ENCODE assay signal across 9 cellular contexts in genomic region chr20:57464642-57465211, GRCh38.
DNase-seq lines count a peak whose midpoint lies in the region; TF ChIP-seq lines count a peak whose summit lies in the region.
"Had no signal": no experiment of that assay in that cellular context is flagged by ENCODE, and none has a peak within 500 bp of the region (broad histone marks: within the 10 kb centered on the region; RNA-seq: fewer than 3 reads in every experiment).

No MANE protein-coding gene starts in this region.

- H3K4me1 Mint-ChIP-seq in neural crest cell: peaks cover 7% of the 10 kb centered on the region

- DNase-seq in GM06990 (ENCODE audit: extremely low read depth, insufficient read length): no peak
- peak; percentile 83 for DNase-seq in Karpas-422
- peak; percentile 16 for DNase-seq in amniotic epithelial cell (ENCODE audit: low read depth)
- DNase-seq in neural crest cell (ENCODE audit: low read depth, low spot score): no peak
- DNase-seq in T-helper 2 cell: no peak
- DNase-seq in GM19240 (ENCODE audit: insufficient read length, low spot score): no peak
- no peak for DNase-seq in testis
- no peak for DNase-seq in effector CD8-positive, alpha-beta T cell (lab: John Stamatoyannopoulos, UW)

- H3K79me2 ChIP-seq in Karpas-422 (ENCODE audit: low read length): no peaks in the 10 kb centered on the region

- H3K4me1 ChIP-seq in Karpas-422 (ENCODE audit: low read length) (peaks cover 61% of the 10 kb centered on the region), testis (peaks cover 6% of the 10 kb centered on the region)

- no peaks in the 10 kb centered on the region for H3K36me3 ChIP-seq in GM06990 (ENCODE audit: control insufficient read depth, insufficient read depth, low read length)
- no peaks in the 10 kb centered on the region for H3K36me3 ChIP-seq in Karpas-422 (ENCODE audit: insufficient read depth, low read length)
- H3K36me3 ChIP-seq in testis (ENCODE audit: low read depth, missing control alignments): no peaks in the 10 kb centered on the region

- H3K4me3 Mint-ChIP-seq in neural crest cell: no peak overlapping the region
- H3K4me3 Mint-ChIP-seq: brain had no signal

- no peaks in the 10 kb centered on the region for H3K9me3 Mint-ChIP-seq in neural crest cell

- TF ChIP-seq POLR2A in testis (IDR thresholded peaks at IDR 0.05): no peak

- 28 to 50% methylated on average over 6 to 13 of the region's 13 CpGs for WGBS in testis, 2 donors

- TF ChIP-seq CTCF in GM06990 (IDR thresholded peaks at IDR 0.05; ENCODE audit: insufficient read depth, low read length, poor library complexity, severe bottlenecking) (peak; percentile 31), neural crest cell (conservative IDR thresholded peaks at IDR 0.05) (peak; percentile 30), testis (IDR thresholded peaks at IDR 0.05) (peak in 1 of 3 experiments; percentile 32)

- H2AFZ ChIP-seq in Karpas-422 (ENCODE audit: low read length): no peak overlapping the region

- H4K20me1 ChIP-seq in Karpas-422 (ENCODE audit: insufficient read depth, low read depth, low read length): no peaks in the 10 kb centered on the region

- H3K4me3 ChIP-seq in GM06990 (replicated peaks; ENCODE audit: low read depth, low read length) (no peak overlapping the region), Karpas-422 (ENCODE audit: low read length) (no peak overlapping the region), testis (no peak overlapping the region)

- H3K9me2 ChIP-seq in Karpas-422 (replicated peaks; ENCODE audit: insufficient read depth, low read length): no peaks in the 10 kb centered on the region

- no peak overlapping the region for H3K27ac Mint-ChIP-seq in neural crest cell (ENCODE audit: unreplicated experiment)
- H3K27ac Mint-ChIP-seq: brain had no signal

- no peak overlapping the region for H3K4me2 ChIP-seq in Karpas-422 (ENCODE audit: low read depth, low read length, poor library complexity, severe bottlenecking)

- peaks cover 3% of the 10 kb centered on the region for H3K27me3 Mint-ChIP-seq in neural crest cell (ENCODE audit: low read depth)

- intact Hi-C loops in testis (cut with DNase I; ENCODE audit: low total_unique reads): no loop called here

- H3K36me3 Mint-ChIP-seq in neural crest cell (ENCODE audit: low read depth): no peaks in the 10 kb centered on the region
- H3K36me3 Mint-ChIP-seq: brain had no signal

- H3K9ac ChIP-seq in Karpas-422 (ENCODE audit: low read length): peak overlapping the region; percentile 8; the same call in 1 of the 2 replicates

- no peaks in the 10 kb centered on the region for H3K27me3 ChIP-seq in GM06990 (replicated peaks; ENCODE audit: control insufficient read depth, insufficient read depth, low read length)
- H3K27me3 ChIP-seq in Karpas-422 (ENCODE audit: low read length): no peaks in the 10 kb centered on the region
- H3K27me3 ChIP-seq in testis: no peaks in the 10 kb centered on the region

- no peaks in the 10 kb centered on the region for H3K9me3 ChIP-seq in Karpas-422 (ENCODE audit: low read length)
- H3K9me3 ChIP-seq in testis: no peaks in the 10 kb centered on the region

- no peak overlapping the region for H3K27ac ChIP-seq in Karpas-422 (ENCODE audit: low read length)
- H3K27ac ChIP-seq in testis: no peak overlapping the region

Comparison
In these comparisons a context has a peak if more than half of its experiments do, and no peak if none do; other contexts are left out.
1. DNase-seq: peak in Karpas-422 (single experiment) and amniotic epithelial cell (single experiment); none in GM06990 (single experiment), neural crest cell (single experiment), T-helper 2 cell (0 of 5), GM19240 (single experiment), testis (single experiment) and effector CD8-positive, alpha-beta T cell (single experiment).